8 cellular contexts compared by ENCODE assay signal in the genomic region with DNA sequence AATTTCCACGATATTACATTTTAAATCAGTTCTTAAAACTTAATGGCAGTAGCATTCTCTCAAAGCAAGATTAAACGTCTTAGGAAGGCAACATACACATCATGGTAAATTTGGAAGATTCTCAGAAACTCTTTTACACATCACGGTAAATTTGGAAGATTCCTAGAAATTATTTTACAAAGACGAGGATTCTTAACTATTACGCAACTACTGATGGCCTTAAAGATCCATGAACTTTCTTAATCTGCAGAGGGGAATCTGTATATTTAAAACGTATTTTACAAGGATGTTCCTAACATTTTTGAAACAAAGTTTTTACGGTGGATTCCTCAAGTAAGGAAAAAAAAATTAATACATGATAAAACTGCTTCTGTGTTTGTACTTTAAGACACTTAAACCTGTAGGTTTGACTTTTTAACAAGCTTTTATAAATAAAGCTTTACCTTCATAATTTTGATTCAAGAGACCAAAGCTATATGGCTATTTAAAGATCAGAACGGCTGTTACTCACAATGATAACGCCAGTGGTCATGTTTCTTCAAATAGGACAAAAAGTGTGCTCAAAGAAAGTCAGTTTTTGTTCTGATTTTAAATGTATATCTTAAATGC. TPM values are rescaled to one million over a fixed set of nuclear protein-coding genes. Genes with fewer than 3 reads are reported as not detected.
DNase-seq lines count a peak whose midpoint lies in the region; ATAC-seq and TF ChIP-seq lines count a peak whose summit lies in the region.

No MANE protein-coding gene starts in this region.

- CTCF ChIA-PET in IMR-90 (lab: Yijun Ruan, JAX) = interaction anchor here (0.6 to 1.4 kb wide), 5 partner anchors 14 to 477 kb away, joined by 3 to 5 read pairs (median 4); no protein-coding TSS in a partner anchor

- no peak overlapping the region for H2BK15ac ChIP-seq in IMR-90 (ENCODE audit: low read depth, low read length)

- no peak for DNase-seq in IMR-90
- DNase-seq in naive B cell = no peak
- no peak for DNase-seq in NCI-H2107 treated with DMSO at 0.1 percent for 48 hours (lab: John Stamatoyannopoulos, UW; ENCODE audit: unreplicated experiment)
- DNase-seq in NOMO-1 treated with dmso at 0.1 percent for 144 hours (lab: John Stamatoyannopoulos, UW; ENCODE audit: unreplicated experiment) = no peak
- no peak for DNase-seq in GM13977 (ENCODE audit: low spot score)

- H3K9me3 ChIP-seq in BLaER1 = peaks cover 4% of the 10 kb centered on the region; the same call in 1 of the 2 replicates
- no peaks in the 10 kb centered on the region for H3K9me3 ChIP-seq in IMR-90 (ENCODE audit: control insufficient read depth, insufficient read depth, low read length)

- no peaks in the 10 kb centered on the region; the same call in 1 of the 2 replicates for H3K9me1 ChIP-seq in IMR-90 (ENCODE audit: insufficient read depth, low read length)

- H3K4me1 Mint-ChIP-seq in brain (peaks cover 60% of the 10 kb centered on the region), naive B cell (peaks cover 23 to 48% (median 29%) of the 10 kb centered on the region in 3 donors)

- H3K4me1 ChIP-seq in BLaER1 = peaks cover 30% of the 10 kb centered on the region
- no peaks in the 10 kb centered on the region for H3K4me1 ChIP-seq in IMR-90 (ENCODE audit: control insufficient read depth, insufficient read depth, low read length)

- peak overlapping the region; percentile 100 for H3K4me3 ChIP-seq in BLaER1
- H3K4me3 ChIP-seq in IMR-90 (ENCODE audit: insufficient read depth, low read depth, low read length) = no peak overlapping the region; the same call in 1 of the 2 replicates

- H2AK5ac ChIP-seq in IMR-90 (ENCODE audit: low read depth, low read length) = no peak overlapping the region

- H3K27me3 ChIP-seq in BLaER1 = no peaks in the 10 kb centered on the region
- no peaks in the 10 kb centered on the region for H3K27me3 ChIP-seq in IMR-90 (ENCODE audit: control insufficient read depth, insufficient read depth, low read length)

- no peak overlapping the region for H2BK5ac ChIP-seq in IMR-90 (ENCODE audit: low read depth, low read length, poor library complexity, severe bottlenecking)

- no peak overlapping the region for H2AFZ ChIP-seq in IMR-90 (replicated peaks; ENCODE audit: low read length, poor library complexity)

- H3K79me1 ChIP-seq in IMR-90 (ENCODE audit: low read depth in 1 of 2, low read length in 2 of 2) = peaks cover 0 to 15% of the 10 kb centered on the region in 2 experiments; a peak in 2 of 4 replicates

- ATAC-seq in IMR-90 (ENCODE audit: low read depth) (no peak), naive B cell (ENCODE audit: low read depth in 2 of 2) (no peak), HG03565 (IDR thresholded peaks at IDR 0.05; ENCODE audit: unreplicated experiment) (no peak)

- TF ChIP-seq RAD21 in IMR-90 (IDR thresholded peaks at IDR 0.05; ENCODE audit: low read length) = no peak

- WGBS in IMR-90 (ENCODE audit: extremely low coverage in 2 of 2, insufficient read length in 1 of 2), 2 experiments = no CpG with 5 or more reads among the region's 9 CpGs

- H3K4ac ChIP-seq in IMR-90 (ENCODE audit: low read depth, low read length) = no peak overlapping the region

- no peak overlapping the region for H3K56ac ChIP-seq in IMR-90 (ENCODE audit: extremely low read depth, insufficient read depth, low read length)

- in situ Hi-C loops in IMR-90 (cut with MboI; ENCODE audit: low sequenced_read_pairs) = no loop called here
- in situ Hi-C loops in GM13977 (cut with MboI; ENCODE audit: low pct_unique_long_range_greater_than_20kb, low sequenced_read_pairs, unreplicated experiment) = no loop called here

- no peak overlapping the region for H3K14ac ChIP-seq in IMR-90 (replicated peaks; ENCODE audit: low read depth, low read length)

- H3K36me3 Mint-ChIP-seq in brain (peaks cover 44% of the 10 kb centered on the region), naive B cell (no peaks in the 10 kb centered on the region)

- H3K9me3 Mint-ChIP-seq in brain (peaks cover 0 to 2% (median 0%) of the 10 kb centered on the region in 5 experiments), naive B cell (no peaks in the 10 kb centered on the region)

- H4K20me1 ChIP-seq in BLaER1 = peaks cover 62% of the 10 kb centered on the region
- H4K20me1 ChIP-seq in IMR-90 (ENCODE audit: insufficient read depth, low read length) = peaks cover 28% of the 10 kb centered on the region

- no peak overlapping the region for H3K23ac ChIP-seq in IMR-90 (ENCODE audit: low read depth, low read length)

- H2AK9ac ChIP-seq in IMR-90 (replicated peaks; ENCODE audit: low read depth, low read length, poor library complexity) = no peak overlapping the region

- H3K4me3 Mint-ChIP-seq in brain (peak overlapping the region; percentile 95 to 100 (median 99)), naive B cell (peak overlapping the region in 6 of 8 donors; percentile 42 to 99 (median 90))

- no peak overlapping the region for H2BK120ac ChIP-seq in IMR-90 (ENCODE audit: low read depth, low read length)

- TF ChIP-seq CTCF in IMR-90 (conservative IDR thresholded peaks at IDR 0.05; ENCODE audit: low read depth, low read length) (no peak), brain (conservative IDR thresholded peaks at IDR 0.05) (no peak), GM13977 (IDR thresholded peaks at IDR 0.05; ENCODE audit: extremely low read depth, insufficient read depth, missing control alignments) (no peak)

- no peak overlapping the region; the same call in 1 of the 2 replicates for H3K27ac ChIP-seq in BLaER1
- no peak overlapping the region for H3K27ac ChIP-seq in IMR-90 (ENCODE audit: insufficient read depth, low read length)

- H3K18ac ChIP-seq in IMR-90 (ENCODE audit: low read depth, low read length) = no peak overlapping the region

- dilution Hi-C loops in IMR-90 (cut with HindIII; ENCODE audit: low sequenced_read_pairs, unreplicated experiment) = no loop called here

- no peak overlapping the region for H2BK20ac ChIP-seq in IMR-90 (ENCODE audit: low read depth, low read length)

- H4K8ac ChIP-seq in IMR-90 (ENCODE audit: low read depth in 2 of 2, low read length in 2 of 2) = no peak overlapping the region

- H3K27me3 Mint-ChIP-seq in brain (peaks cover 3% of the 10 kb centered on the region), naive B cell (no peaks in the 10 kb centered on the region)

- peak overlapping the region; percentile 80 for H3K4me2 ChIP-seq in BLaER1
- H3K4me2 ChIP-seq in IMR-90 (ENCODE audit: low read depth, low read length) = peak overlapping the region; percentile 93

- peak overlapping the region; percentile 98; the same call in 1 of the 2 replicates for H3K9ac ChIP-seq in BLaER1
- H3K9ac ChIP-seq in IMR-90 (ENCODE audit: low read depth, low read length) = no peak overlapping the region

- POLR2A ChIA-PET in IMR-90 (lab: Charles Lee; ENCODE audit: unreplicated experiment) = interaction anchor here (0.6 kb wide), 1 partner anchor 8 kb away, joined by 5 read pairs; no protein-coding TSS in a partner anchor

- no peak for TF ChIP-seq POLR2A in IMR-90 (IDR thresholded peaks at IDR 0.05; ENCODE audit: low read depth, low read length)

- intact Hi-C loops in IMR-90 (cut with micrococcal nuclease) = no loop called here

- H3K36me3 ChIP-seq in BLaER1 = peaks cover 17% of the 10 kb centered on the region
- peaks cover 2% of the 10 kb centered on the region; the same call in 1 of the 2 replicates for H3K36me3 ChIP-seq in IMR-90 (ENCODE audit: control insufficient read depth, insufficient read depth, low read length)

- peak overlapping the region in 4 of 5 experiments; percentile 98 to 100 (median 100) for H3K27ac Mint-ChIP-seq in brain
- H3K27ac Mint-ChIP-seq in naive B cell = no peak overlapping the region

- no TSS peak for BruUV-seq in IMR-90 (replicated peaks; lab: Mats Ljungman, UMichigan)

- H4K91ac ChIP-seq in IMR-90 (ENCODE audit: insufficient read depth, low read depth, low read length) = no peak overlapping the region

- no peak overlapping the region for H4K5ac ChIP-seq in IMR-90 (ENCODE audit: low read depth, low read length)

TF ChIP-seq in IMR-90, 13 proteins besides CTCF, POLR2A, EP300 and RAD21:
- TF ChIP-seq CEBPB (IDR thresholded peaks at IDR 0.05; ENCODE audit: low read depth, low read length) = peak; percentile 96
- TF ChIP-seq, protein P1, sequence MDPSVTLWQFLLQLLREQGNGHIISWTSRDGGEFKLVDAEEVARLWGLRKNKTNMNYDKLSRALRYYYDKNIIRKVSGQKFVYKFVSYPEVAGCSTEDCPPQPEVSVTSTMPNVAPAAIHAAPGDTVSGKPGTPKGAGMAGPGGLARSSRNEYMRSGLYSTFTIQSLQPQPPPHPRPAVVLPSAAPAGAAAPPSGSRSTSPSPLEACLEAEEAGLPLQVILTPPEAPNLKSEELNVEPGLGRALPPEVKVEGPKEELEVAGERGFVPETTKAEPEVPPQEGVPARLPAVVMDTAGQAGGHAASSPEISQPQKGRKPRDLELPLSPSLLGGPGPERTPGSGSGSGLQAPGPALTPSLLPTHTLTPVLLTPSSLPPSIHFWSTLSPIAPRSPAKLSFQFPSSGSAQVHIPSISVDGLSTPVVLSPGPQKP (IDR thresholded peaks at IDR 0.05; ENCODE audit: borderline replicate concordance, low read depth, low read length) = no peak

RNA-seq across cellular contexts. Expression of a gene that starts 1.7 kb away (rescaled TPM):
- total RNA-seq in IMR-90 (2012; rRNA removed) = 51.1 and 60.0 TPM in 2 replicates
- polyA plus RNA-seq in IMR-90 (2012; rRNA removed) (23.2 and 24.1 TPM in 2 replicates), brain (ENCODE audit: insufficient read depth, low read depth, low replicate concordance) (18.2 TPM), naive B cell (ENCODE audit: low read depth in 6 of 6) (10 to 100 TPM; 22.9 to 42.8 (median 35.4) TPM)
- polyA plus RNA-seq in IMR-90 (2012; cell fraction: cytosol; rRNA removed) = 8.3 and 8.6 TPM in 2 replicates
- polyA plus RNA-seq in IMR-90 (2012; cell fraction: nucleus; rRNA removed; ENCODE audit: low replicate concordance) = 5.9 and 26.0 TPM in 2 replicates

RNA-seq across cellular contexts. Expression of a gene that starts 15.2 kb away (rescaled TPM):
- 167 and 226 TPM in 2 replicates for total RNA-seq in IMR-90 (2012; rRNA removed)
- polyA plus RNA-seq in IMR-90 (2012; rRNA removed) (365 and 385 TPM in 2 replicates), brain (ENCODE audit: insufficient read depth, low read depth, low replicate concordance) (231 TPM), naive B cell (ENCODE audit: low read depth in 6 of 6) (100 to 1,000 TPM; 240 to 369 (median 311) TPM)
- 299 and 417 TPM in 2 replicates for polyA plus RNA-seq in IMR-90 (2012; cell fraction: cytosol; rRNA removed)
- 94.0 and 181 TPM in 2 replicates for polyA plus RNA-seq in IMR-90 (2012; cell fraction: nucleus; rRNA removed; ENCODE audit: low replicate concordance)

Comparison
In these comparisons a context has a peak if more than half of its experiments do, and no peak if none do; other contexts are left out.
1. H3K27ac Mint-ChIP-seq: peak in brain (4 of 5); none in naive B cell (0 of 6).